1 cellular context compared by ENCODE assay signal in the genomic region with DNA sequence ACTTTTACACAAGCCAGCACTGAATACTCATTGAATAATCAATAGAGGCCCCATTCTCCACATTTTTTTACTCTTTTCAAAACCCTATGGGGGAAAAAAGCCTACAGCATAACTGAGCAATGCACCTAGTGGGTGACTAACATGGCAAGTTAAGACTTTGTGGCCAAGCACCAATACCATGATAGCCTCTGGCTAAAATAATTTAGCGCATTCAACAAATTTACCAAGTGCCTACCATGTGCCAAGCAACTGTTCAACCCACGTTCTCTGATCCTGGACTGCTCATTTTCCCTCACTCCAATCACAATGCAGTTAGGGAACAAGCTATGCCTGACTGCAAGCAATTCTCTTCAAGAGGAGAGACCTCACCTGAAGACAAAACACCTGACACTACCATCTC.
TF ChIP-seq lines count a peak whose summit lies in the region.

No MANE protein-coding gene starts in this region.

TF ChIP-seq in K562, 482 proteins besides CTCF, POLR2A, EP300 and RAD21:
- TF ChIP-seq ZNF140 (CRISPR knock-in tag; IDR thresholded peaks at IDR 0.05) (no peak), MYBL2 (IDR thresholded peaks at IDR 0.05; ENCODE audit: low read depth) (no peak), MYBL2 (CRISPR knock-in tag; IDR thresholded peaks at IDR 0.05; ENCODE audit: borderline replicate concordance) (no peak), DACH1 (IDR thresholded peaks at IDR 0.05; ENCODE audit: partially characterized antibody) (no peak), TAF1 (IDR thresholded peaks at IDR 0.05; ENCODE audit: control insufficient read depth, extremely low read depth, insufficient read depth, low read length, severe bottlenecking) (no peak), TBP (optimal IDR thresholded peaks at IDR 0.05; ENCODE audit: low read depth, low read length) (no peak), ZNF165 (CRISPR knock-in tag; IDR thresholded peaks at IDR 0.05; ENCODE audit: borderline replicate concordance) (no peak), ATF1 (CRISPR knock-in tag; IDR thresholded peaks at IDR 0.05) (no peak), ATF1 (tag; IDR thresholded peaks at IDR 0.05) (no peak), ZBTB11 (CRISPR knock-in tag; IDR thresholded peaks at IDR 0.05) (no peak), ZNF589 (CRISPR knock-in tag; IDR thresholded peaks at IDR 0.05; ENCODE audit: low read depth) (no peak), PTBP1 (IDR thresholded peaks at IDR 0.05; ENCODE audit: low read depth, low read length) (no peak), MAX (CRISPR knock-in tag; IDR thresholded peaks at IDR 0.05) (no peak), SAFB2 (IDR thresholded peaks at IDR 0.05; ENCODE audit: borderline replicate concordance, low read depth, low read length, severe bottlenecking) (no peak), ZNF133 (CRISPR knock-in tag; IDR thresholded peaks at IDR 0.05) (no peak)
TF ChIP-seq in K562: peak in this region for 0.
